25 cellular contexts compared by ENCODE assay signal in genomic region chr3:177529071-177529550, GRCh38.
DNase-seq lines count a peak whose midpoint lies in the region; ATAC-seq, FAIRE-seq and TF ChIP-seq lines count a peak whose summit lies in the region.
"Had no signal": no experiment of that assay in that cellular context is flagged by ENCODE, and none has a peak within 500 bp of the region (broad histone marks: within the 10 kb centered on the region; RNA-seq: fewer than 3 reads in every experiment).

No MANE protein-coding gene starts in this region.

- peak overlapping the region; percentile 49 for H2AFZ ChIP-seq in Loucy (ENCODE audit: low read length)
- no peak overlapping the region for H2AFZ ChIP-seq in GM12878 (ENCODE audit: control insufficient read depth, low read depth, low read length)
- no peak overlapping the region for H2AFZ ChIP-seq in MM.1S (ENCODE audit: low read length)

- no peak for ATAC-seq in GM12878
- ATAC-seq in stimulated activated effector memory CD8-positive, alpha-beta T cell treated with anti-CD3 and anti-CD28 coated beads, Interleukin-12 subunit alpha, Interleukin-12 subunit beta, amount 100 ng/mL, for 72 hours = peak; percentile 45
- ATAC-seq: A549 had no signal

- CTCF ChIA-PET in HEK293T (lab: Yijun Ruan, JAX) (no interaction called here), GM12878 (lab: Yijun Ruan, JAX) (no interaction called here)
- CTCF ChIA-PET in activated CD4-positive, alpha-beta T cell treated with anti-CD3 and anti-CD28 coated beads, Interleukin-2, amount 10 ng/mL, durations not matched to agents 7 days and 5 days (lab: Charles Lee) = interaction anchor here (0.6 to 1.1 kb wide), 6 partner anchors 9 to 614 kb away, joined by 3 to 4 read pairs (median 3); no protein-coding TSS in a partner anchor

- RAD21 ChIA-PET in GM12878 (lab: Charles Lee; ENCODE audit: unreplicated experiment) = no interaction called here

- H3K9me3 ChIP-seq in Loucy (ENCODE audit: insufficient read depth, low read depth, low read length) = peaks cover 3% of the 10 kb centered on the region; the same call in 1 of the 2 replicates
- no peaks in the 10 kb centered on the region for H3K9me3 ChIP-seq in GM12878 (replicated peaks; ENCODE audit: control insufficient read depth, insufficient read depth, low read length)
- H3K9me3 ChIP-seq in MM.1S (replicated peaks; ENCODE audit: insufficient read depth, low read length) = no peaks in the 10 kb centered on the region
- H3K9me3 ChIP-seq: HAP-1, Peyer's patch had no signal

- H3F3A ChIP-seq in Loucy (ENCODE audit: low read depth) = no peaks in the 10 kb centered on the region
- no peaks in the 10 kb centered on the region for H3F3A ChIP-seq in MM.1S (ENCODE audit: insufficient read depth, low read length)

- peaks cover 41% of the 10 kb centered on the region for H3K4me1 ChIP-seq in Loucy (ENCODE audit: insufficient read depth, low read length, poor library complexity, severe bottlenecking)
- H3K4me1 ChIP-seq in GM12878 (ENCODE audit: control insufficient read depth, insufficient read depth, low read length) = no peaks in the 10 kb centered on the region
- no peaks in the 10 kb centered on the region for H3K4me1 ChIP-seq in MM.1S (ENCODE audit: low read length)
- H3K4me1 ChIP-seq: HAP-1, Peyer's patch had no signal

- SMC1A ChIA-PET in GM12878 (lab: Charles Lee; ENCODE audit: uncharacterized antibody, unreplicated experiment) = interaction anchor here (1.2 kb wide), 1 partner anchor 9 kb away, joined by 4 read pairs; no protein-coding TSS in a partner anchor

- TF ChIP-seq EP300 in GM12878 (IDR thresholded peaks at IDR 0.05; ENCODE audit: borderline replicate concordance in 1 of 2, control insufficient read depth in 1 of 2, low read depth in 2 of 2, low read length in 2 of 2) = no peak

- H3K79me2 ChIP-seq in Loucy (ENCODE audit: insufficient read depth, low read length) (no peaks in the 10 kb centered on the region), GM12878 (ENCODE audit: control insufficient read depth, insufficient read depth, low read length) (no peaks in the 10 kb centered on the region), MM.1S (ENCODE audit: low read length) (no peaks in the 10 kb centered on the region)

- no peaks in the 10 kb centered on the region for H3K27me3 Mint-ChIP-seq in activated CD4-positive, alpha-beta T cell treated with anti-CD3 and anti-CD28 coated beads, Interleukin-2, amount 10 ng/mL, durations not matched to agents 7 days and 5 days
- H3K27me3 Mint-ChIP-seq: CD4-positive, alpha-beta T cell had no signal

- intact Hi-C loops in GM12878 (cut with micrococcal nuclease; ENCODE audit: unreplicated experiment) = no loop called here

- H3K27ac ChIP-seq in GM12878 (ENCODE audit: control insufficient read depth, insufficient read depth) (no peak overlapping the region), MM.1S (ENCODE audit: low read length) (no peak overlapping the region)
- H3K27ac ChIP-seq: BLaER1 treated with 17β-estradiol and CSF1 and Interleukin-3, amounts not matched to agents 10 nM and 100 nM; Peyer's patch had no signal

- peak overlapping the region; percentile 9 for H3K4me2 ChIP-seq in Loucy (ENCODE audit: low read depth, low read length, poor library complexity, severe bottlenecking)
- H3K4me2 ChIP-seq in GM12878 (ENCODE audit: control insufficient read depth, insufficient read depth) = no peak overlapping the region
- H3K4me2 ChIP-seq in MM.1S (ENCODE audit: low read depth, low read length) = no peak overlapping the region
- H3K4me2 ChIP-seq: A549; BLaER1 treated with 17β-estradiol and CSF1 and Interleukin-3, amounts not matched to agents 10 nM and 100 nM had no signal

- DNase-seq in HEK293T (ENCODE audit: extremely low spot score) = no peak
- no peak for DNase-seq in GM12878 (ENCODE audit: low read depth, low spot score)
- DNase-seq in stimulated activated effector memory CD8-positive, alpha-beta T cell treated with anti-CD3 and anti-CD28 coated beads, Interleukin-12 subunit alpha, Interleukin-12 subunit beta, amount 100 ng/mL, for 72 hours (ENCODE audit: low spot score in 2 of 2) = no peak
- DNase-seq in MM.1S = no peak
- DNase-seq in NK-92 (lab: John Stamatoyannopoulos, UW; ENCODE audit: unreplicated experiment) = no peak
- DNase-seq in activated CD4-positive, alpha-beta T cell treated with anti-CD3 and anti-CD28 coated beads, Interleukin-2, amount 10 ng/mL, durations not matched to agents 7 days and 5 days = no peak
- DNase-seq: AML-193; CD4-positive, alpha-beta T cell; COR-L47; DMS79; GDM1; GOT3; KBM-7; MG63; NCI-H2029; NCI-H446 treated with DMSO at 0.1 percent for 48 hours; NCI-H526; NCI-H82; Peyer's patch; SHP77 treated with DMSO at 0.1 percent for 48 hours had no signal

- H3K4me3 Mint-ChIP-seq in stimulated activated effector memory CD8-positive, alpha-beta T cell treated with anti-CD3 and anti-CD28 coated beads, Interleukin-12 subunit alpha, Interleukin-12 subunit beta, amount 100 ng/mL, for 72 hours = no peak overlapping the region
- H3K4me3 Mint-ChIP-seq in activated CD4-positive, alpha-beta T cell treated with anti-CD3 and anti-CD28 coated beads, Interleukin-2, amount 10 ng/mL, durations not matched to agents 7 days and 5 days = no peak overlapping the region
- H3K4me3 Mint-ChIP-seq: CD4-positive, alpha-beta T cell had no signal

- no peak overlapping the region for H3K4me3 ChIP-seq in Loucy (ENCODE audit: low read length, poor library complexity, severe bottlenecking)
- no peak overlapping the region for H3K4me3 ChIP-seq in GM12878
- no peak overlapping the region for H3K4me3 ChIP-seq in MM.1S (ENCODE audit: low read length)
- H3K4me3 ChIP-seq: A549; BLaER1 treated with 17β-estradiol and CSF1 and Interleukin-3, amounts not matched to agents 10 nM and 100 nM; HAP-1; MG63; Peyer's patch had no signal

- TF ChIP-seq CTCF in Loucy (conservative IDR thresholded peaks at IDR 0.05; ENCODE audit: low read length) (no peak), GM12878 (IDR thresholded peaks at IDR 0.05 in 2 of 3, conservative IDR thresholded peaks at IDR 0.05 in 1 of 3; ENCODE audit: control insufficient read depth in 2 of 3, extremely low read depth in 1 of 3, insufficient read depth in 1 of 3, low read depth in 3 of 3, low read length in 3 of 3) (no peak), MM.1S (IDR thresholded peaks at IDR 0.05; ENCODE audit: low read length) (no peak)

- no TSS peak for BruUV-seq in GM12878 (replicated peaks; lab: Mats Ljungman, UMichigan)

- no peak overlapping the region for H3K27ac Mint-ChIP-seq in stimulated activated effector memory CD8-positive, alpha-beta T cell treated with anti-CD3 and anti-CD28 coated beads, Interleukin-12 subunit alpha, Interleukin-12 subunit beta, amount 100 ng/mL, for 72 hours
- no peak overlapping the region for H3K27ac Mint-ChIP-seq in activated CD4-positive, alpha-beta T cell treated with anti-CD3 and anti-CD28 coated beads, Interleukin-2, amount 10 ng/mL, durations not matched to agents 7 days and 5 days
- H3K27ac Mint-ChIP-seq: CD4-positive, alpha-beta T cell had no signal

- no peaks in the 10 kb centered on the region for H3K36me3 ChIP-seq in Loucy (ENCODE audit: insufficient read depth, low read length)
- no peaks in the 10 kb centered on the region for H3K36me3 ChIP-seq in GM12878 (ENCODE audit: control insufficient read depth in 2 of 2, insufficient read depth in 2 of 2, low read length in 1 of 2)
- H3K36me3 ChIP-seq in MM.1S (replicated peaks; ENCODE audit: insufficient read depth, low read length) = no peaks in the 10 kb centered on the region
- H3K36me3 ChIP-seq: BLaER1 treated with 17β-estradiol and CSF1 and Interleukin-3, amounts not matched to agents 10 nM and 100 nM; HAP-1; MG63; Peyer's patch had no signal

- in situ Hi-C loops in GM12878 (cut with MboI) = no loop called here

- no peaks in the 10 kb centered on the region for H3K9me3 Mint-ChIP-seq in stimulated activated effector memory CD8-positive, alpha-beta T cell treated with anti-CD3 and anti-CD28 coated beads, Interleukin-12 subunit alpha, Interleukin-12 subunit beta, amount 100 ng/mL, for 72 hours
- peaks cover 11% of the 10 kb centered on the region for H3K9me3 Mint-ChIP-seq in activated CD4-positive, alpha-beta T cell treated with anti-CD3 and anti-CD28 coated beads, Interleukin-2, amount 10 ng/mL, durations not matched to agents 7 days and 5 days
- H3K9me3 Mint-ChIP-seq: CD4-positive, alpha-beta T cell had no signal

- POLR2A ChIA-PET in HEK293T (lab: Yijun Ruan, JAX) = no interaction called here
- POLR2A ChIA-PET in GM12878 (lab: Charles Lee) = no interaction called here
- POLR2A ChIA-PET in activated CD4-positive, alpha-beta T cell treated with anti-CD3 and anti-CD28 coated beads, Interleukin-2, amount 10 ng/mL, durations not matched to agents 7 days and 5 days (lab: Charles Lee) = no interaction called here

- H3K4me1 Mint-ChIP-seq in stimulated activated effector memory CD8-positive, alpha-beta T cell treated with anti-CD3 and anti-CD28 coated beads, Interleukin-12 subunit alpha, Interleukin-12 subunit beta, amount 100 ng/mL, for 72 hours = peaks cover 19% of the 10 kb centered on the region
- peaks cover 6% of the 10 kb centered on the region for H3K4me1 Mint-ChIP-seq in activated CD4-positive, alpha-beta T cell treated with anti-CD3 and anti-CD28 coated beads, Interleukin-2, amount 10 ng/mL, durations not matched to agents 7 days and 5 days

- H4K20me1 ChIP-seq in Loucy (ENCODE audit: insufficient read depth, low read length, poor library complexity, severe bottlenecking) (no peaks in the 10 kb centered on the region), GM12878 (ENCODE audit: control insufficient read depth, insufficient read depth) (no peaks in the 10 kb centered on the region), MM.1S (ENCODE audit: insufficient read depth, low read length) (no peaks in the 10 kb centered on the region)
- H4K20me1 ChIP-seq: BLaER1 treated with 17β-estradiol and CSF1 and Interleukin-3, amounts not matched to agents 10 nM and 100 nM had no signal

- no peak for TF ChIP-seq RAD21 in GM12878 (IDR thresholded peaks at IDR 0.05; ENCODE audit: insufficient read depth, low read depth, low read length)

- no peaks in the 10 kb centered on the region for H3K27me3 ChIP-seq in Loucy (ENCODE audit: insufficient read depth, low read length, poor library complexity, severe bottlenecking)
- H3K27me3 ChIP-seq in GM12878 (replicated peaks in 1 of 2; ENCODE audit: control insufficient read depth in 2 of 2, insufficient read depth in 2 of 2, low read length in 1 of 2) = no peaks in the 10 kb centered on the region
- no peaks in the 10 kb centered on the region for H3K27me3 ChIP-seq in MM.1S (replicated peaks; ENCODE audit: insufficient read depth, low read length)
- H3K27me3 ChIP-seq: BLaER1 treated with 17β-estradiol and CSF1 and Interleukin-3, amounts not matched to agents 10 nM and 100 nM; MG63; Peyer's patch had no signal

- no peak for TF ChIP-seq POLR2A in GM12878 (IDR thresholded peaks at IDR 0.05; ENCODE audit: low read depth, low read length)

- H3K9me2 ChIP-seq in Loucy (replicated peaks; ENCODE audit: low read depth, low read length) = no peaks in the 10 kb centered on the region
- H3K9me2 ChIP-seq in MM.1S (replicated peaks; ENCODE audit: insufficient read depth, low read length) = no peaks in the 10 kb centered on the region

- WGBS in GM12878 (ENCODE audit: insufficient coverage, insufficient replicate concordance, low lambda C conversion rate, missing lambda C conversion rate) = 4% methylated on average over 1 of the region's 1 CpG

- no peak for FAIRE-seq in GM12878 (lab: Jason Lieb, UNC)
- FAIRE-seq: A549, GM12892 had no signal

- H3K9ac ChIP-seq in Loucy (ENCODE audit: low read depth, low read length, poor library complexity, severe bottlenecking) = peak overlapping the region; percentile 9
- no peak overlapping the region for H3K9ac ChIP-seq in GM12878 (ENCODE audit: control insufficient read depth, insufficient read depth, low read length)
- H3K9ac ChIP-seq in MM.1S (ENCODE audit: low read length) = no peak overlapping the region
- H3K9ac ChIP-seq: BLaER1 treated with 17β-estradiol and CSF1 and Interleukin-3, amounts not matched to agents 10 nM and 100 nM had no signal

- H3K36me3 Mint-ChIP-seq in stimulated activated effector memory CD8-positive, alpha-beta T cell treated with anti-CD3 and anti-CD28 coated beads, Interleukin-12 subunit alpha, Interleukin-12 subunit beta, amount 100 ng/mL, for 72 hours = no peaks in the 10 kb centered on the region
- H3K36me3 Mint-ChIP-seq in activated CD4-positive, alpha-beta T cell treated with anti-CD3 and anti-CD28 coated beads, Interleukin-2, amount 10 ng/mL, durations not matched to agents 7 days and 5 days (ENCODE audit: low read depth) = peaks cover 4% of the 10 kb centered on the region
